In genomic region chr16:970379-970765, GRCh38 we compare ENCODE assay signal across 8 cellular contexts. TPM values are rescaled to one million over a fixed set of nuclear protein-coding genes. Genes with fewer than 3 reads are reported as not detected.
DNase-seq lines count a peak whose midpoint lies in the region; ATAC-seq and TF ChIP-seq lines count a peak whose summit lies in the region.

No MANE protein-coding gene starts in this region.

- no peak for TF ChIP-seq POLR2A in erythroblast (IDR thresholded peaks at IDR 0.05; ENCODE audit: low read length)

- H3K9me3 ChIP-seq in iPS-18c (ENCODE audit: control insufficient read depth, insufficient read depth, low read length), result peaks cover 2% of the 10 kb centered on the region
- no peaks in the 10 kb centered on the region for H3K9me3 ChIP-seq in stomach smooth muscle (ENCODE audit: control insufficient read depth in 2 of 2, low read length in 2 of 2)

- H3K27ac ChIP-seq in C4-2B (peak overlapping the region; percentile 97), stomach smooth muscle (ENCODE audit: low read length) (peak overlapping the region; percentile 64)

- peak overlapping the region; percentile 64 to 69 for H3K9ac ChIP-seq in stomach smooth muscle (ENCODE audit: low read length in 2 of 2)

- no peak for TF ChIP-seq CTCF in C4-2B (conservative IDR thresholded peaks at IDR 0.05)
- TF ChIP-seq CTCF in GM13976 (IDR thresholded peaks at IDR 0.05; ENCODE audit: borderline replicate concordance, control extremely low read depth, extremely low read depth, insufficient read depth, missing control alignments), result no peak

- H3K4me3 ChIP-seq in iPS-18c (ENCODE audit: insufficient read depth, low read depth, low read length) (peak overlapping the region; percentile 67), stomach smooth muscle (ENCODE audit: low read length in 2 of 2) (peak overlapping the region; percentile 72 to 82)

- H3K27ac Mint-ChIP-seq in activated T-helper 2 cell treated with anti-CD3 and anti-CD28 coated beads, Interferon-gamma antibody, Interleukin-2, Interleukin-4, amounts not matched to agents 10 μg/mL and 5 μg/mL and 100 μg/mL, durations not matched to agents 14 hours and 24 hours and 36 hours, result no peak overlapping the region

- no peak for DNase-seq in activated T-helper 2 cell treated with anti-CD3 and anti-CD28 coated beads, Interferon-gamma antibody, Interleukin-2, Interleukin-4, amounts not matched to agents 10 μg/mL and 5 μg/mL and 100 μg/mL, durations not matched to agents 14 hours and 24 hours and 36 hours (ENCODE audit: low spot score)
- DNase-seq in KBM-7 (no peak), erythroblast (lab: John Stamatoyannopoulos, UW) (no peak), GM13976 (ENCODE audit: low spot score) (no peak)

- peak; percentile 23 for ATAC-seq in HG02642 (IDR thresholded peaks at IDR 0.05; ENCODE audit: poor library complexity, unreplicated experiment)

- in situ Hi-C loops in KBM-7 (cut with MboI; ENCODE audit: low pct_unique_long_range_greater_than_20kb, low sequenced_read_pairs) (no loop called here), GM13976 (cut with MboI; ENCODE audit: low sequenced_read_pairs, unreplicated experiment) (no loop called here)

- peaks cover 0 to 10% of the 10 kb centered on the region in 2 donors for H3K36me3 ChIP-seq in stomach smooth muscle (ENCODE audit: control insufficient read depth in 2 of 2, insufficient read depth in 2 of 2, low read length in 2 of 2)

- peaks cover 8% of the 10 kb centered on the region for H3K4me1 Mint-ChIP-seq in activated T-helper 2 cell treated with anti-CD3 and anti-CD28 coated beads, Interferon-gamma antibody, Interleukin-2, Interleukin-4, amounts not matched to agents 10 μg/mL and 5 μg/mL and 100 μg/mL, durations not matched to agents 14 hours and 24 hours and 36 hours (ENCODE audit: low read depth)

- H3K9me3 Mint-ChIP-seq in activated T-helper 2 cell treated with anti-CD3 and anti-CD28 coated beads, Interferon-gamma antibody, Interleukin-2, Interleukin-4, amounts not matched to agents 10 μg/mL and 5 μg/mL and 100 μg/mL, durations not matched to agents 14 hours and 24 hours and 36 hours, result peaks cover 5% of the 10 kb centered on the region

- H3K4me3 Mint-ChIP-seq in activated T-helper 2 cell treated with anti-CD3 and anti-CD28 coated beads, Interferon-gamma antibody, Interleukin-2, Interleukin-4, amounts not matched to agents 10 μg/mL and 5 μg/mL and 100 μg/mL, durations not matched to agents 14 hours and 24 hours and 36 hours (ENCODE audit: low read depth), result peak overlapping the region; percentile 75

- H3K27me3 ChIP-seq in stomach smooth muscle (ENCODE audit: control insufficient read depth in 1 of 2, insufficient read depth in 2 of 2, low read length in 2 of 2), result no peaks in the 10 kb centered on the region

- peaks cover 7% of the 10 kb centered on the region for H3K27me3 Mint-ChIP-seq in activated T-helper 2 cell treated with anti-CD3 and anti-CD28 coated beads, Interferon-gamma antibody, Interleukin-2, Interleukin-4, amounts not matched to agents 10 μg/mL and 5 μg/mL and 100 μg/mL, durations not matched to agents 14 hours and 24 hours and 36 hours (ENCODE audit: low read depth)

- intact Hi-C loops in activated T-helper 2 cell treated with anti-CD3 and anti-CD28 coated beads, Interferon-gamma antibody, Interleukin-2, Interleukin-4, amounts not matched to agents 10 μg/mL and 5 μg/mL and 100 μg/mL, durations not matched to agents 14 hours and 24 hours and 36 hours (cut with micrococcal nuclease), result no loop called here

- H3K36me3 Mint-ChIP-seq in activated T-helper 2 cell treated with anti-CD3 and anti-CD28 coated beads, Interferon-gamma antibody, Interleukin-2, Interleukin-4, amounts not matched to agents 10 μg/mL and 5 μg/mL and 100 μg/mL, durations not matched to agents 14 hours and 24 hours and 36 hours (ENCODE audit: low read depth), result peaks cover 22% of the 10 kb centered on the region

- peaks cover 19% of the 10 kb centered on the region for H3K4me1 ChIP-seq in stomach smooth muscle (ENCODE audit: control insufficient read depth, insufficient read depth, low read length)

RNA-seq across cellular contexts. Expression of gene LMF1, which starts 0.4 kb away (rescaled TPM):
- 14.0 and 14.3 TPM in 2 replicates for total RNA-seq in activated T-helper 2 cell treated with anti-CD3 and anti-CD28 coated beads, Interferon-gamma antibody, Interleukin-2, Interleukin-4, amounts not matched to agents 10 μg/mL and 5 μg/mL and 100 μg/mL, durations not matched to agents 14 hours and 24 hours and 36 hours

RNA-seq across cellular contexts. Expression of gene SOX8, which starts 11.2 kb away (rescaled TPM):
- 0.78 and 1.2 TPM in 2 replicates for total RNA-seq in activated T-helper 2 cell treated with anti-CD3 and anti-CD28 coated beads, Interferon-gamma antibody, Interleukin-2, Interleukin-4, amounts not matched to agents 10 μg/mL and 5 μg/mL and 100 μg/mL, durations not matched to agents 14 hours and 24 hours and 36 hours
